In genomic region chrX:126670258-126670657, GRCh38 we compare ENCODE assay signal across 24 cellular contexts.
"Had no signal": no experiment of that assay in that cellular context is flagged by ENCODE, and none has a peak within 500 bp of the region (broad histone marks: within the 10 kb centered on the region; RNA-seq: fewer than 3 reads in every experiment).

No MANE protein-coding gene starts in this region.

- H3K4me1 Mint-ChIP-seq: endodermal cell had no signal

- H3K36me3 ChIP-seq: colonic mucosa, esophagus muscularis mucosa, esophagus squamous epithelium, gastrocnemius medialis, gastroesophageal sphincter, heart left ventricle had no signal

- H3K4me3 ChIP-seq: colonic mucosa, coronary artery, dorsolateral prefrontal cortex, esophagus muscularis mucosa, esophagus squamous epithelium, gastrocnemius medialis, gastroesophageal sphincter, heart left ventricle had no signal

- H3K4me3 Mint-ChIP-seq: dendritic cell treated with granulocyte-macrophage colony-stimulating factor and Interleukin-4, amounts not matched to agents 40 ng/mL and 50 ng/mL, for 4 days; effector memory CD8-positive, alpha-beta T cell; endodermal cell had no signal

- H3K9me3 ChIP-seq: colonic mucosa, gastrocnemius medialis, gastroesophageal sphincter, heart left ventricle had no signal

- H3K27me3 ChIP-seq: colonic mucosa, esophagus muscularis mucosa, esophagus squamous epithelium, foreskin keratinocyte, gastrocnemius medialis, gastroesophageal sphincter, heart left ventricle had no signal

- H3K27ac Mint-ChIP-seq: dendritic cell treated with granulocyte-macrophage colony-stimulating factor and Interleukin-4, amounts not matched to agents 40 ng/mL and 50 ng/mL, for 4 days; effector memory CD8-positive, alpha-beta T cell; endodermal cell had no signal

- H3K4me1 ChIP-seq: colonic mucosa, esophagus muscularis mucosa, esophagus squamous epithelium, foreskin keratinocyte, gastrocnemius medialis, gastroesophageal sphincter, heart left ventricle had no signal

- ATAC-seq: effector memory CD8-positive, alpha-beta T cell; esophagus mucosa; foreskin keratinocyte; gastrocnemius medialis; gastroesophageal sphincter; heart left ventricle had no signal

- H3K27me3 Mint-ChIP-seq: dendritic cell treated with granulocyte-macrophage colony-stimulating factor and Interleukin-4, amounts not matched to agents 40 ng/mL and 50 ng/mL, for 4 days; effector memory CD8-positive, alpha-beta T cell had no signal

- DNase-seq: colonic mucosa; cortex of kidney; dermis blood vessel endothelial cell; dorsolateral prefrontal cortex; effector CD4-positive, alpha-beta T cell; effector CD8-positive, alpha-beta T cell; effector memory CD4-positive, alpha-beta T cell; effector memory CD8-positive, alpha-beta T cell; endodermal cell; erythroblast; esophagus squamous epithelium; foreskin fibroblast; foreskin keratinocyte; foreskin melanocyte; gastrocnemius medialis; glutamatergic neuron; head of caudate nucleus; heart left ventricle had no signal

- H3K27ac ChIP-seq: colonic mucosa, coronary artery, dorsolateral prefrontal cortex, epithelial cell of prostate, esophagus muscularis mucosa, esophagus squamous epithelium, foreskin keratinocyte, gastrocnemius medialis, gastroesophageal sphincter, heart left ventricle had no signal
